Comparison of ENCODE assay signal across 8 cellular contexts in genomic region chr2:26244479-26245230, GRCh38. TPM values are rescaled to one million over a fixed set of nuclear protein-coding genes. Genes with fewer than 3 reads are reported as not detected.
DNase-seq lines count a peak whose midpoint lies in the region; FAIRE-seq and TF ChIP-seq lines count a peak whose summit lies in the region.

HADHA (minus strand) TSS chr2:26244632; CDS start chr2:26244596, 36 bp downstream.
HADHB (plus strand) TSS chr2:26244939; CDS start chr2:26254255, 9,316 bp downstream.

- H3K4me3 ChIP-seq in foreskin fibroblast (ENCODE audit: low read depth in 1 of 2, low read length in 2 of 2) (peak within 1 kb of the TSS; percentile 92 to 93), neural progenitor cell (peak within 1 kb of the TSS; percentile 88)

- H3K36me3 ChIP-seq in neural progenitor cell = no peaks in the 10 kb centered on the region

- TF ChIP-seq CTCF in foreskin fibroblast (IDR thresholded peaks at IDR 0.05; ENCODE audit: low read depth, low read length) (peak; percentile 22), neural progenitor cell (IDR thresholded peaks at IDR 0.05) (peak; percentile 31)

- peak within 1 kb of the TSS; percentile 63 for H3K9ac ChIP-seq in neural progenitor cell

- H4K20me1 ChIP-seq in neural progenitor cell (ENCODE audit: low read depth) = peaks cover 4% of the 10 kb centered on the region

- H3F3A ChIP-seq in neural progenitor cell (ENCODE audit: low read depth) = peaks cover 15% of the 10 kb centered on the region

- H3K4me1 Mint-ChIP-seq in neural progenitor cell = peaks cover 42% of the 10 kb centered on the region

- H3K27me3 ChIP-seq in neural progenitor cell = no peaks in the 10 kb centered on the region

- peaks cover 93% of the 10 kb centered on the region for H3K79me2 ChIP-seq in neural progenitor cell (ENCODE audit: low read depth)

- in situ Hi-C loops in G401 (cut with HindIII; ENCODE audit: low sequenced_read_pairs) = no loop called here

- DNase-seq in G401 (ENCODE audit: low spot score) (peak; percentile 92), H54 (ENCODE audit: insufficient read length, low spot score) (peak; percentile 87), M059J (ENCODE audit: low read depth) (peak; percentile 89), SIG-M5 (lab: John Stamatoyannopoulos, UW) (peak; percentile 33), activated gamma-delta T cell (lab: John Stamatoyannopoulos, UW) (peak; percentile 66), foreskin fibroblast (peak; percentile 85 to 96), neural progenitor cell (ENCODE audit: low spot score) (peak; percentile 94), stromal cell of bone marrow (ENCODE audit: low read depth) (peak; percentile 84)

- H2AFZ ChIP-seq in neural progenitor cell (replicated peaks) = peak within 1 kb of the TSS; percentile 45

- no peaks in the 10 kb centered on the region for H3K9me3 ChIP-seq in neural progenitor cell (ENCODE audit: low read depth)

- peak within 1 kb of the TSS; percentile 95 for H3K27ac ChIP-seq in neural progenitor cell

- no peak for FAIRE-seq in H54 (lab: Jason Lieb, UNC)

- peaks cover 2% of the 10 kb centered on the region for H3K27me3 Mint-ChIP-seq in neural progenitor cell (ENCODE audit: insufficient read depth, low read depth)

- peak within 1 kb of the TSS; percentile 87 for H3K4me2 ChIP-seq in neural progenitor cell

- peaks cover 2% of the 10 kb centered on the region for H3K9me3 Mint-ChIP-seq in neural progenitor cell

- peak within 1 kb of the TSS; percentile 100 for H3K27ac Mint-ChIP-seq in neural progenitor cell

- H3K36me3 Mint-ChIP-seq in neural progenitor cell = no peaks in the 10 kb centered on the region

- peak within 1 kb of the TSS; percentile 100 for H3K4me3 Mint-ChIP-seq in neural progenitor cell

- H3K4me1 ChIP-seq in neural progenitor cell = peaks cover 7% of the 10 kb centered on the region

- peak; percentile 81 for TF ChIP-seq POLR2A in H54 (IDR thresholded peaks at IDR 0.05; ENCODE audit: low read depth, low read length)

RNA-seq across cellular contexts. Expression of gene HADHA, which starts in this region (rescaled TPM):
- total RNA-seq in G401 (2014; rRNA removed; shearing (Covaris generic)) = 184 and 219 TPM in 2 replicates
- 81.8 and 98.4 TPM in 2 replicates for total RNA-seq in M059J (2014; rRNA removed; shearing (Covaris generic))
- 98.9 and 120 TPM in 2 replicates for total RNA-seq in neural progenitor cell (ENCODE audit: low replicate concordance)

RNA-seq across cellular contexts. Expression of gene HADHB, which starts in this region (rescaled TPM):
- 17.8 and 30.6 TPM in 2 replicates for total RNA-seq in G401 (2014; rRNA removed; shearing (Covaris generic))
- 55.6 and 83.1 TPM in 2 replicates for total RNA-seq in M059J (2014; rRNA removed; shearing (Covaris generic))
- 36.5 and 40.6 TPM in 2 replicates for total RNA-seq in neural progenitor cell (ENCODE audit: low replicate concordance)

Comparison
In these comparisons a context has a peak if more than half of its experiments do, and no peak if none do; other contexts are left out.
1. Peak in every context shown above with its lines: DNase-seq, H3K4me3 ChIP-seq and H3K27ac ChIP-seq.
2. DNase-seq: peak in every context shown above with its lines; median percentile 94 in neural progenitor cell; 92 in G401; 90 in foreskin fibroblast; 89 in M059J; 87 in H54; 84 in stromal cell of bone marrow; 66 in activated gamma-delta T cell; 33 in SIG-M5.